In genomic region chr7:85023066-85023687, GRCh38 we compare ENCODE assay signal across 8 cellular contexts.
A peak's percentile ranks its signal among the peaks of the same experiment; 100 is the strongest.
DNase-seq lines count a peak whose midpoint lies in the region; ATAC-seq and TF ChIP-seq lines count a peak whose summit lies in the region.

No MANE protein-coding gene starts in this region.

- POLR2A ChIA-PET in OCI-LY7 (lab: Charles Lee) = no interaction called here

- H3K4me2 ChIP-seq in OCI-LY7 (ENCODE audit: low read length) = no peak overlapping the region

- no peaks in the 10 kb centered on the region for H3K27me3 Mint-ChIP-seq in naive B cell

- no peaks in the 10 kb centered on the region for H3K9me3 ChIP-seq in OCI-LY7 (ENCODE audit: low read length)

- H3K4me3 Mint-ChIP-seq in naive B cell = no peak overlapping the region

- H3K4me1 ChIP-seq in OCI-LY7 (ENCODE audit: insufficient read depth, low read length, poor library complexity, severe bottlenecking) = no peaks in the 10 kb centered on the region

- CTCF ChIA-PET in OCI-LY7 (lab: Charles Lee; ENCODE audit: unreplicated experiment) = no interaction called here

- no peaks in the 10 kb centered on the region for H3K9me3 Mint-ChIP-seq in naive B cell

- H3K36me3 ChIP-seq in OCI-LY7 (ENCODE audit: insufficient read depth, low read length) = no peaks in the 10 kb centered on the region

- H3K27ac ChIP-seq in OCI-LY7 (ENCODE audit: low read depth, low read length, poor library complexity, severe bottlenecking) = no peak overlapping the region

- H4K20me1 ChIP-seq in OCI-LY7 (ENCODE audit: insufficient read depth, low read length) = no peaks in the 10 kb centered on the region

- H3K4me3 ChIP-seq in OCI-LY7 (ENCODE audit: low read depth, low read length, poor library complexity, severe bottlenecking) = no peak overlapping the region

- no peaks in the 10 kb centered on the region for H3K79me2 ChIP-seq in OCI-LY7 (ENCODE audit: insufficient read depth, low read depth, low read length)

- BruUV-seq in OCI-LY7 (replicated peaks; lab: Mats Ljungman, UMichigan) = no TSS peak

- peak; percentile 22 to 82 (median 75) for DNase-seq in NCI-H1417 (lab: John Stamatoyannopoulos, UW)
- DNase-seq in NCI-H1417 treated with DMSO at 0.1 percent for 48 hours (lab: John Stamatoyannopoulos, UW) = no peak
- DNase-seq in OCI-LY7 (ENCODE audit: low spot score) = peak; percentile 41
- peak; percentile 43 to 55 for DNase-seq in dermis microvascular lymphatic vessel endothelial cell (ENCODE audit: low read depth in 2 of 2)
- peak; percentile 12 for DNase-seq in naive B cell
- no peak for DNase-seq in activated effector memory CD4-positive, alpha-beta T cell treated with anti-CD3 and anti-CD28 coated beads, Interleukin-2, amount 50 U/mL, for 16 hours

- no peaks in the 10 kb centered on the region for H3K36me3 Mint-ChIP-seq in naive B cell

- no peaks in the 10 kb centered on the region for H3K4me1 Mint-ChIP-seq in naive B cell

- ATAC-seq in GM19043 (IDR thresholded peaks at IDR 0.05; ENCODE audit: low read depth, unreplicated experiment) (peak; percentile 48), naive B cell (ENCODE audit: low read depth in 2 of 2) (no peak), HG03565 (IDR thresholded peaks at IDR 0.05; ENCODE audit: unreplicated experiment) (no peak)

- no peak overlapping the region for H2AFZ ChIP-seq in OCI-LY7 (ENCODE audit: low read length)

- H3K9me2 ChIP-seq in OCI-LY7 (ENCODE audit: insufficient read depth, low read length) = no peaks in the 10 kb centered on the region

- intact Hi-C loops in OCI-LY7 (cut with micrococcal nuclease; ENCODE audit: unreplicated experiment) = loop anchor here (1.0 to 5.0 kb wide), 2 partner anchors 1047 to 1086 kb away; no protein-coding TSS in a partner anchor

- H3K27ac Mint-ChIP-seq in naive B cell = no peak overlapping the region

- TF ChIP-seq CTCF in OCI-LY7 (conservative IDR thresholded peaks at IDR 0.05; ENCODE audit: low read length) = peak; percentile 88

Comparison
In these comparisons a context has a peak if more than half of its experiments do, and no peak if none do; other contexts are left out.
1. DNase-seq: peak in NCI-H1417 (3 of 3), OCI-LY7 (single experiment), dermis microvascular lymphatic vessel endothelial cell (2 of 2) and naive B cell (single experiment); none in NCI-H1417 treated with DMSO at 0.1 percent for 48 hours (single experiment) and activated effector memory CD4-positive, alpha-beta T cell treated with anti-CD3 and anti-CD28 coated beads, Interleukin-2, amount 50 U/mL, for 16 hours (single experiment).